1 cellular context compared by ENCODE assay signal in genomic region chr1:167617100-167617949, GRCh38.
TF ChIP-seq lines count a peak whose summit lies in the region.

No MANE protein-coding gene starts in this region.

TF ChIP-seq in K562, 482 proteins besides CTCF, POLR2A, EP300 and RAD21 (continued from another document and continues in another):
- no peak; the same call in 1 of the 2 replicates for TF ChIP-seq MGA (IDR thresholded peaks at IDR 0.05)
- no peak for TF ChIP-seq ZKSCAN3 (CRISPR knock-in tag; IDR thresholded peaks at IDR 0.05)
- TF ChIP-seq TEAD4 (IDR thresholded peaks at IDR 0.05; ENCODE audit: low read length) = peak; percentile 74; the same call in 1 of the 2 replicates
- no peak for TF ChIP-seq TEAD4 (CRISPR knock-in tag; IDR thresholded peaks at IDR 0.05; ENCODE audit: borderline replicate concordance)
- TF ChIP-seq HES1 (IDR thresholded peaks at IDR 0.05; ENCODE audit: low read depth) = 0 out of 2 replicates have a peak, but pooled peaks have one; percentile 9
- TF ChIP-seq L3MBTL2 (IDR thresholded peaks at IDR 0.05) = no peak
- TF ChIP-seq ZFX (CRISPR knock-in tag; IDR thresholded peaks at IDR 0.05) = no peak
- no peak; the same call in 1 of the 2 replicates for TF ChIP-seq ZNF197 (CRISPR knock-in tag; IDR thresholded peaks at IDR 0.05; ENCODE audit: low read depth)
- peak; percentile 29; the same call in 1 of the 2 replicates for TF ChIP-seq CBFA2T2 (conservative IDR thresholded peaks at IDR 0.05)
- TF ChIP-seq ZNF592 (IDR thresholded peaks at IDR 0.05) = 0 out of 2 replicates have a peak, but pooled peaks have one; percentile 48
- TF ChIP-seq KLF1 (tag; IDR thresholded peaks at IDR 0.05) = no peak
- TF ChIP-seq THRAP3 (IDR thresholded peaks at IDR 0.05; ENCODE audit: borderline replicate concordance) = 0 out of 2 replicates have a peak, but pooled peaks have one; percentile 36
- TF ChIP-seq HDAC6 (IDR thresholded peaks at IDR 0.05; ENCODE audit: low read depth, low read length) = no peak
- peak; percentile 56; the same call in 1 of the 2 replicates for TF ChIP-seq ZNF75A (CRISPR knock-in tag; IDR thresholded peaks at IDR 0.05)
- TF ChIP-seq E2F6 (IDR thresholded peaks at IDR 0.05; ENCODE audit: borderline replicate concordance in 1 of 2, extremely low read depth in 1 of 2, insufficient read depth in 1 of 2, insufficient read length in 1 of 2, low read depth in 1 of 2, low read length in 1 of 2, poor library complexity in 1 of 2, severe bottlenecking in 1 of 2) = peak in 1 of 2 experiments; percentile 34
- TF ChIP-seq CBX1 (IDR thresholded peaks at IDR 0.05; ENCODE audit: low read depth) = no peak
- no peak for TF ChIP-seq IRF2 (CRISPR knock-in tag; IDR thresholded peaks at IDR 0.05)
- TF ChIP-seq RBM17 (IDR thresholded peaks at IDR 0.05; ENCODE audit: borderline replicate concordance, low read depth, low read length) = no peak
- no peak for TF ChIP-seq ZNF121 (CRISPR knock-in tag; conservative IDR thresholded peaks at IDR 0.05)
- peak; percentile 43 for TF ChIP-seq RBBP5 (IDR thresholded peaks at IDR 0.05; ENCODE audit: borderline replicate concordance, insufficient read depth, low read length, poor library complexity, severe bottlenecking)
- no peak for TF ChIP-seq ZZZ3 (IDR thresholded peaks at IDR 0.05)
- TF ChIP-seq MAFG (tag; conservative IDR thresholded peaks at IDR 0.05) = no peak; the same call in 1 of the 2 replicates
- no peak for TF ChIP-seq ZNF165 (CRISPR knock-in tag; IDR thresholded peaks at IDR 0.05; ENCODE audit: borderline replicate concordance)
- TF ChIP-seq SMARCB1 (IDR thresholded peaks at IDR 0.05; ENCODE audit: insufficient read length, low read depth) = no peak
- peak; percentile 20; the same call in 1 of the 2 replicates for TF ChIP-seq ZNF311 (CRISPR knock-in tag; IDR thresholded peaks at IDR 0.05)
- no peak for TF ChIP-seq ZNF3 (CRISPR knock-in tag; IDR thresholded peaks at IDR 0.05)
- TF ChIP-seq FUS (optimal IDR thresholded peaks at IDR 0.05; ENCODE audit: low read depth, low read length) = no peak
- TF ChIP-seq FOXK2 (conservative IDR thresholded peaks at IDR 0.05 in 1 of 2, IDR thresholded peaks at IDR 0.05 in 1 of 2; ENCODE audit: low read depth in 2 of 2) = peak; percentile 41 to 74; a peak in 2 of 4 replicates
- TF ChIP-seq RFX1 (IDR thresholded peaks at IDR 0.05) = no peak
- peak; percentile 63 for TF ChIP-seq DMBX1 (CRISPR knock-in tag; IDR thresholded peaks at IDR 0.05; ENCODE audit: borderline replicate concordance)
- no peak for TF ChIP-seq ZNF561 (CRISPR knock-in tag; conservative IDR thresholded peaks at IDR 0.05)
- TF ChIP-seq HMGXB4 (CRISPR knock-in tag; IDR thresholded peaks at IDR 0.05) = no peak
- no peak for TF ChIP-seq ZNF431 (CRISPR knock-in tag; IDR thresholded peaks at IDR 0.05)
- no peak for TF ChIP-seq E4F1 (CRISPR knock-in tag; IDR thresholded peaks at IDR 0.05; ENCODE audit: borderline replicate concordance)
- TF ChIP-seq HDAC3 (IDR thresholded peaks at IDR 0.05; ENCODE audit: borderline replicate concordance, partially characterized antibody) = no peak
- TF ChIP-seq TAF1 (IDR thresholded peaks at IDR 0.05; ENCODE audit: control insufficient read depth, extremely low read depth, insufficient read depth, low read length, severe bottlenecking) = peak; percentile 59
- TF ChIP-seq BRD4 (IDR thresholded peaks at IDR 0.05) = no peak
- TF ChIP-seq ZNF740 (CRISPR knock-in tag; IDR thresholded peaks at IDR 0.05) = no peak
- TF ChIP-seq ZNF740 (tag; IDR thresholded peaks at IDR 0.05) = no peak
- TF ChIP-seq HDAC1 (IDR thresholded peaks at IDR 0.05) = no peak; a peak in 1 of 4 replicates
- TF ChIP-seq WHSC1 (IDR thresholded peaks at IDR 0.05; ENCODE audit: low read length) = no peak
